In genomic region chr6:128310061-128310460, GRCh38 we compare ENCODE assay signal across 28 cellular contexts.
DNase-seq lines count a peak whose midpoint lies in the region; ATAC-seq, FAIRE-seq and TF ChIP-seq lines count a peak whose summit lies in the region.
"Had no signal": no experiment of that assay in that cellular context is flagged by ENCODE, and none has a peak within 500 bp of the region (broad histone marks: within the 10 kb centered on the region; RNA-seq: fewer than 3 reads in every experiment).

No MANE protein-coding gene starts in this region.

- H3K9me3 ChIP-seq in cardiac muscle cell (ENCODE audit: low read depth) (no peaks in the 10 kb centered on the region), astrocyte (ENCODE audit: insufficient read depth, low read depth, low read length) (no peaks in the 10 kb centered on the region), sigmoid colon (no peaks in the 10 kb centered on the region), upper lobe of right lung (no peaks in the 10 kb centered on the region)
- H3K9me3 ChIP-seq: stomach, tibial nerve had no signal

- H3K27ac Mint-ChIP-seq in astrocyte (ENCODE audit: unreplicated experiment) = no peak overlapping the region
- H3K27ac Mint-ChIP-seq in type B pancreatic cell = peak overlapping the region; percentile 11
- H3K27ac Mint-ChIP-seq: activated naive CD8-positive, alpha-beta T cell treated with anti-CD3 and anti-CD28 coated beads, Interleukin-2, amount 10 ng/mL, durations not matched to agents 7 days and 5 days; CD4-positive, CD25-positive, alpha-beta regulatory T cell had no signal

- H3K27me3 ChIP-seq in cardiac muscle cell = no peaks in the 10 kb centered on the region
- no peaks in the 10 kb centered on the region for H3K27me3 ChIP-seq in astrocyte (ENCODE audit: insufficient read depth, low read length)
- no peaks in the 10 kb centered on the region for H3K27me3 ChIP-seq in sigmoid colon
- H3K27me3 ChIP-seq in upper lobe of right lung = no peaks in the 10 kb centered on the region
- H3K27me3 ChIP-seq: dorsolateral prefrontal cortex, stomach, tibial nerve had no signal

- H3K4me1 Mint-ChIP-seq in astrocyte (ENCODE audit: low read depth, unreplicated experiment) (peaks cover 20% of the 10 kb centered on the region), type B pancreatic cell (ENCODE audit: unreplicated experiment) (peaks cover 15% of the 10 kb centered on the region)
- H3K4me1 Mint-ChIP-seq: CD4-positive, CD25-positive, alpha-beta regulatory T cell had no signal

- no peak overlapping the region for H3K4me3 Mint-ChIP-seq in astrocyte (ENCODE audit: unreplicated experiment)
- no peak overlapping the region for H3K4me3 Mint-ChIP-seq in type B pancreatic cell
- H3K4me3 Mint-ChIP-seq: activated naive CD8-positive, alpha-beta T cell treated with anti-CD3 and anti-CD28 coated beads, Interleukin-2, amount 10 ng/mL, durations not matched to agents 7 days and 5 days; CD4-positive, CD25-positive, alpha-beta regulatory T cell; naive thymus-derived CD8-positive, alpha-beta T cell had no signal

- TF ChIP-seq POLR2A in sigmoid colon (IDR thresholded peaks at IDR 0.05) = no peak

- WGBS in sigmoid colon, 2 donors = 87 to 88% methylated on average over 3 of the region's 3 CpGs

- H3K79me2 ChIP-seq in astrocyte (ENCODE audit: insufficient read depth, low read length) = peaks cover 51% of the 10 kb centered on the region

- no peaks in the 10 kb centered on the region for H3K9me3 Mint-ChIP-seq in astrocyte (ENCODE audit: unreplicated experiment)
- H3K9me3 Mint-ChIP-seq in type B pancreatic cell = no peaks in the 10 kb centered on the region
- H3K9me3 Mint-ChIP-seq: CD4-positive, CD25-positive, alpha-beta regulatory T cell; naive thymus-derived CD8-positive, alpha-beta T cell had no signal

- peaks cover 61% of the 10 kb centered on the region for H3K4me1 ChIP-seq in cardiac muscle cell (ENCODE audit: low read depth)
- H3K4me1 ChIP-seq in astrocyte (ENCODE audit: insufficient read depth, low read length) = peaks cover 3% of the 10 kb centered on the region
- peaks cover 0 to 17% (median 6%) of the 10 kb centered on the region in 4 donors for H3K4me1 ChIP-seq in sigmoid colon
- no peaks in the 10 kb centered on the region for H3K4me1 ChIP-seq in upper lobe of right lung

- no peaks in the 10 kb centered on the region for H3K27me3 Mint-ChIP-seq in astrocyte (ENCODE audit: low read depth, unreplicated experiment)
- no peaks in the 10 kb centered on the region for H3K27me3 Mint-ChIP-seq in type B pancreatic cell
- H3K27me3 Mint-ChIP-seq: CD4-positive, CD25-positive, alpha-beta regulatory T cell; naive thymus-derived CD8-positive, alpha-beta T cell had no signal

- H4K20me1 ChIP-seq in astrocyte (ENCODE audit: insufficient read depth, low read length) = peaks cover 27% of the 10 kb centered on the region

- H3K36me3 Mint-ChIP-seq in astrocyte (ENCODE audit: low read depth, unreplicated experiment) (peaks cover 5% of the 10 kb centered on the region), type B pancreatic cell (peaks cover 21% of the 10 kb centered on the region)
- H3K36me3 Mint-ChIP-seq: CD4-positive, CD25-positive, alpha-beta regulatory T cell had no signal

- FAIRE-seq in astrocyte (lab: Jason Lieb, UNC) = peak; percentile 20
- FAIRE-seq: A204.1, HepG2, kidney had no signal

- ATAC-seq in Right ventricle myocardium inferior (no peak), upper lobe of right lung (no peak)
- ATAC-seq: HepG2; naive thymus-derived CD8-positive, alpha-beta T cell had no signal

- no peak overlapping the region for H3K4me2 ChIP-seq in astrocyte (ENCODE audit: low read length)

- intact Hi-C loops in Right ventricle myocardium inferior (cut with DNase I) (no loop called here), sigmoid colon (cut with DNase I) (no loop called here), upper lobe of right lung (cut with DNase I) (no loop called here)

- no peak overlapping the region for H3K4me3 ChIP-seq in cardiac muscle cell
- no peak overlapping the region for H3K4me3 ChIP-seq in astrocyte (ENCODE audit: insufficient read depth, low read depth, low read length)
- H3K4me3 ChIP-seq in sigmoid colon = no peak overlapping the region
- H3K4me3 ChIP-seq in upper lobe of right lung = no peak overlapping the region
- H3K4me3 ChIP-seq: dorsolateral prefrontal cortex, skin epidermis, stomach, tibial nerve had no signal

- DNase-seq in cardiac muscle cell (ENCODE audit: low read depth in 1 of 2, low spot score in 1 of 2) (no peak), Right ventricle myocardium inferior (ENCODE audit: missing footprints) (no peak), NCI-H510A (lab: John Stamatoyannopoulos, UW) (peak; percentile 1), astrocyte (ENCODE audit: low read depth) (peak; percentile 18), type B pancreatic cell (ENCODE audit: extremely low spot score, unreplicated experiment) (no peak), sigmoid colon (no peak), NCI-H526 treated with DMSO at 0.1 percent for 48 hours (lab: John Stamatoyannopoulos, UW) (no peak), upper lobe of right lung (no peak)
- DNase-seq: activated CD4-positive, alpha-beta T cell treated with anti-CD3 and anti-CD28 coated beads for 4 hours; activated effector memory CD4-positive, alpha-beta T cell treated with anti-CD3 and anti-CD28 coated beads, Interleukin-2, amount 50 U/mL, for 16 hours; activated naive CD8-positive, alpha-beta T cell treated with anti-CD3 and anti-CD28 coated beads, Interleukin-2, amount 10 ng/mL, durations not matched to agents 7 days and 5 days; activated T-cell treated with anti-CD3 and anti-CD28 coated beads for 4 hours; CD4-positive, CD25-positive, alpha-beta regulatory T cell; dorsolateral prefrontal cortex; kidney; midbrain; naive thymus-derived CD8-positive, alpha-beta T cell; NCI-H1092 treated with DMSO at 0.1 percent for 48 hours; NCI-H187; occipital lobe; stimulated activated CD4-positive, alpha-beta T cell treated with anti-CD3 and anti-CD28 coated beads, Interleukin-1b, Interleukin-23, amount 100 ng/mL, for 48 hours; stimulated activated CD8-positive, alpha-beta memory T cell treated with anti-CD3 and anti-CD28 coated beads, Interleukin-4, amount 100 ng/mL, for 48 hours; stomach had no signal

- TF ChIP-seq CTCF in cardiac muscle cell (IDR thresholded peaks at IDR 0.05; ENCODE audit: low read depth, low read length) = no peak
- no peak for TF ChIP-seq CTCF in astrocyte (IDR thresholded peaks at IDR 0.05; ENCODE audit: insufficient read depth, low read depth, low read length)
- TF ChIP-seq CTCF in type B pancreatic cell (conservative IDR thresholded peaks at IDR 0.05) = no peak
- TF ChIP-seq CTCF in sigmoid colon (IDR thresholded peaks at IDR 0.05) = no peak
- TF ChIP-seq CTCF in upper lobe of right lung (IDR thresholded peaks at IDR 0.05) = no peak

- no peak for TF ChIP-seq EP300 in sigmoid colon (IDR thresholded peaks at IDR 0.05)

- H3K27ac ChIP-seq in cardiac muscle cell = peak overlapping the region; percentile 51
- H3K27ac ChIP-seq in astrocyte (ENCODE audit: low read depth, low read length) = no peak overlapping the region
- no peak overlapping the region for H3K27ac ChIP-seq in sigmoid colon
- no peak overlapping the region for H3K27ac ChIP-seq in upper lobe of right lung
- H3K27ac ChIP-seq: RWPE1, skin epidermis, stomach, tibial nerve had no signal

- H2AFZ ChIP-seq in astrocyte (ENCODE audit: low read depth, low read length) = no peak overlapping the region

- H3K36me3 ChIP-seq in cardiac muscle cell (no peaks in the 10 kb centered on the region), astrocyte (ENCODE audit: insufficient read depth, low read length) (no peaks in the 10 kb centered on the region), sigmoid colon (no peaks in the 10 kb centered on the region), upper lobe of right lung (no peaks in the 10 kb centered on the region)
- H3K36me3 ChIP-seq: stomach, tibial nerve had no signal

- no peak overlapping the region for H3K9ac ChIP-seq in astrocyte (ENCODE audit: low read length)

Comparison
In these comparisons a context has a peak if more than half of its experiments do, and no peak if none do; other contexts are left out.
1. DNase-seq: peak in NCI-H510A (single experiment) and astrocyte (single experiment); none in cardiac muscle cell (0 of 2), Right ventricle myocardium inferior (single experiment), type B pancreatic cell (single experiment), sigmoid colon (single experiment), NCI-H526 treated with DMSO at 0.1 percent for 48 hours (single experiment) and upper lobe of right lung (single experiment).